1 cellular context compared by ENCODE assay signal in genomic region chr2:219104107-219105050, GRCh38.
TF ChIP-seq lines count a peak whose summit lies in the region.

No MANE protein-coding gene starts in this region.

TF ChIP-seq in IMR-90, 13 proteins besides CTCF, POLR2A, EP300 and RAD21 (continued from another document):
- no peak for TF ChIP-seq USF2 (IDR thresholded peaks at IDR 0.05; ENCODE audit: low read depth, low read length)
